23 cellular contexts compared by ENCODE assay signal in the genomic region with DNA sequence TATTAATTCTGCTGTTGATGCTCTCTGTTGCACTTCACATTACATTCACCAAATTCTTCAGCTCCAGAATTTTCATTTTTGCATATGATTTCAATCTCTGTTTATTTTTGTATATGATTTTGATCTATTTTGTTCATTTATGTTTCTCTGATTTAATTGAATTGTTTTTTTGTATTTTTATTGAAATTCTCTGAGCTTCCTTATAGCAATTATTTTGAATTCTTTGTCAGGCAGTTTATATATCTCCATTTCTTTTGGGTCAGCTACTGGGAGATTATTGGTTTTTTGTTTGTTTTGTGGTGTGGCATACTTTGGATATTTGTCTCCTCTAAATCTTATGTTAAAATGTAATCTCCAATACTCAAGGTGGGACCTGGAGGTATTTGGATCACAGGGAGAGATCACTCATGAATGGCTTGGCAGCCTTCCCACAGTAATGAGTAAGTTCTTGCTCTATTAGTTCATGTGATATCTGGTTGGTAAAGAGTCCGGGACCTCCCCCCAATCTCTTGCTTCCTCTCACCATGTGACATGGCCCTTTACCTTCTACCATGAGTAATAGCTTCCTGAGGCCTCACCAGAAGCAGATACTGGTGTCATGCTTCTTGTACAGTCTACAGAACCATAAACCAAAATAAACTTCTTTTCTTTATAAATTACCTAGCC. TPM values are rescaled to one million over a fixed set of nuclear protein-coding genes. Genes with fewer than 3 reads are reported as not detected.
DNase-seq lines count a peak whose midpoint lies in the region; ATAC-seq, FAIRE-seq and TF ChIP-seq lines count a peak whose summit lies in the region.
"Had no signal": no experiment of that assay in that cellular context is flagged by ENCODE, and none has a peak within 500 bp of the region (broad histone marks: within the 10 kb centered on the region; RNA-seq: fewer than 3 reads in every experiment).

No MANE protein-coding gene starts in this region.

- no peak overlapping the region for H3K9ac ChIP-seq in mammary epithelial cell (ENCODE audit: insufficient read depth, low read length)
- H3K9ac ChIP-seq: BLaER1 had no signal

- TF ChIP-seq CTCF in HEK293 (tag by site-specific recombination; IDR thresholded peaks at IDR 0.05) = no peak
- no peak for TF ChIP-seq CTCF in mammary epithelial cell (conservative IDR thresholded peaks at IDR 0.05 in 1 of 2, IDR thresholded peaks at IDR 0.05 in 1 of 2; ENCODE audit: extremely low read depth in 1 of 2, insufficient read depth in 1 of 2, low read depth in 1 of 2, low read length in 2 of 2)
- no peak for TF ChIP-seq CTCF in foreskin keratinocyte (conservative IDR thresholded peaks at IDR 0.05)

- dilution Hi-C loops in mammary epithelial cell (cut with HindIII; ENCODE audit: low sequenced_read_pairs) = no loop called here

- DNase-seq in ACHN (peak; percentile 7), mammary epithelial cell (peak; percentile 3), MG63 (no peak), ecto neural progenitor cell (ENCODE audit: low spot score) (no peak), foreskin keratinocyte (no peak), T1000 (lab: John Stamatoyannopoulos, UW) (no peak)
- DNase-seq: 8988T; CD4-positive, alpha-beta memory T cell; DMS53; IMR-90; NCI-H1092 treated with DMSO at 0.1 percent for 48 hours; NCI-H2081; NCI-H2171 treated with DMSO at 0.1 percent for 48 hours; NCI-H446 treated with DMSO at 0.1 percent for 48 hours; Peyer's patch; SHP77 had no signal

- FAIRE-seq in islet of Langerhans (lab: Jason Lieb, UNC) = peak; percentile 79
- FAIRE-seq: HTR-8/SVneo had no signal

- H3K27me3 ChIP-seq in mammary epithelial cell (ENCODE audit: insufficient read depth, low read length) (no peaks in the 10 kb centered on the region), MG63 (no peaks in the 10 kb centered on the region), foreskin keratinocyte (no peaks in the 10 kb centered on the region)
- H3K27me3 ChIP-seq: BLaER1, Peyer's patch had no signal

- 47% methylated on average over 1 of the region's 1 CpG for WGBS in mammary epithelial cell (ENCODE audit: low coverage, missing lambda C conversion rate)

- H3K36me3 ChIP-seq in HEK293 (ENCODE audit: control insufficient read depth in 2 of 2, insufficient read depth in 1 of 2, low read length in 2 of 2) = no peaks in the 10 kb centered on the region
- no peaks in the 10 kb centered on the region for H3K36me3 ChIP-seq in mammary epithelial cell (ENCODE audit: insufficient read depth, low read length)
- H3K36me3 ChIP-seq in MG63 = no peaks in the 10 kb centered on the region
- H3K36me3 ChIP-seq: HAP-1, Peyer's patch had no signal

- POLR2A ChIA-PET in HEK293 (lab: Yijun Ruan, JAX) = no interaction called here

- H4K20me1 ChIP-seq in mammary epithelial cell (ENCODE audit: insufficient read depth, low read length) = no peaks in the 10 kb centered on the region

- BruUV-seq in mammary epithelial cell (replicated peaks; lab: Mats Ljungman, UMichigan) = no TSS peak

- H3K4me2 ChIP-seq in mammary epithelial cell (ENCODE audit: insufficient read depth, low read depth, low read length) = no peak overlapping the region
- H3K4me2 ChIP-seq: BLaER1 had no signal

- H3K4me3 ChIP-seq in HEK293 (ENCODE audit: low read depth, low read length) = no peak overlapping the region
- no peak overlapping the region for H3K4me3 ChIP-seq in mammary epithelial cell (replicated peaks in 1 of 3; ENCODE audit: insufficient read depth in 1 of 3, low read depth in 2 of 3, low read length in 3 of 3)
- no peak overlapping the region for H3K4me3 ChIP-seq in MG63
- H3K4me3 ChIP-seq: BLaER1, HAP-1, Peyer's patch, SK-N-MC had no signal

- H3K27ac ChIP-seq in HEK293 (ENCODE audit: extremely low read depth, low read depth, low read length) = no peak overlapping the region
- no peak overlapping the region for H3K27ac ChIP-seq in mammary epithelial cell (ENCODE audit: insufficient read depth, low read depth, low read length)
- no peak overlapping the region for H3K27ac ChIP-seq in foreskin keratinocyte
- H3K27ac ChIP-seq: BLaER1, HL-60, Peyer's patch, SK-N-MC had no signal

- CTCF ChIA-PET in HEK293 (lab: Yijun Ruan, JAX) (interaction anchor here (0.6 kb wide), 1 partner anchor 59 kb away, joined by 3 read pairs; no protein-coding TSS in a partner anchor), mammary epithelial cell (lab: Charles Lee; ENCODE audit: low non-redundant PET) (no interaction called here)

- H3K4me1 ChIP-seq in HEK293 (ENCODE audit: control insufficient read depth, insufficient read depth, low read length) = no peaks in the 10 kb centered on the region
- H3K4me1 ChIP-seq in mammary epithelial cell (ENCODE audit: insufficient read depth, low read length) = no peaks in the 10 kb centered on the region
- no peaks in the 10 kb centered on the region for H3K4me1 ChIP-seq in foreskin keratinocyte
- H3K4me1 ChIP-seq: HAP-1, Peyer's patch had no signal

- no peak overlapping the region for H2AFZ ChIP-seq in mammary epithelial cell (ENCODE audit: low read depth, low read length)

- H3K79me2 ChIP-seq in mammary epithelial cell (ENCODE audit: insufficient read depth, low read length) = no peaks in the 10 kb centered on the region

- ATAC-seq in foreskin keratinocyte = no peak

- intact Hi-C loops in mammary epithelial cell (cut with micrococcal nuclease) = no loop called here

- in situ Hi-C loops in ACHN (cut with HindIII; ENCODE audit: low pct_ligation_motif_present, low pct_unique_long_range_greater_than_20kb, low sequenced_read_pairs) = no loop called here
- in situ Hi-C loops in mammary epithelial cell (cut with MboI; ENCODE audit: low sequenced_read_pairs in 2 of 2) = no loop called here

- H3K9me3 ChIP-seq in HEK293 (ENCODE audit: control insufficient read depth, insufficient read depth, low read depth, low read length) (no peaks in the 10 kb centered on the region; the same call in 1 of the 2 replicates), mammary epithelial cell (replicated peaks; ENCODE audit: insufficient read depth, low read length) (no peaks in the 10 kb centered on the region), MG63 (no peaks in the 10 kb centered on the region)
- H3K9me3 ChIP-seq: HAP-1, Peyer's patch had no signal

TF ChIP-seq in HEK293, 187 proteins besides CTCF, POLR2A, EP300 and RAD21:
- TF ChIP-seq ZNF664 (tag by site-specific recombination; IDR thresholded peaks at IDR 0.05) (no peak), ZNF354C (tag by site-specific recombination; IDR thresholded peaks at IDR 0.05; ENCODE audit: borderline replicate concordance, low read depth) (no peak), ZNF114 (tag by site-specific recombination; IDR thresholded peaks at IDR 0.05) (no peak), ZXDB (tag by site-specific recombination; IDR thresholded peaks at IDR 0.05) (no peak), SETDB1 (IDR thresholded peaks at IDR 0.05; ENCODE audit: insufficient read length, low read length) (peak; percentile 91)
- TF ChIP-seq, protein P1, sequence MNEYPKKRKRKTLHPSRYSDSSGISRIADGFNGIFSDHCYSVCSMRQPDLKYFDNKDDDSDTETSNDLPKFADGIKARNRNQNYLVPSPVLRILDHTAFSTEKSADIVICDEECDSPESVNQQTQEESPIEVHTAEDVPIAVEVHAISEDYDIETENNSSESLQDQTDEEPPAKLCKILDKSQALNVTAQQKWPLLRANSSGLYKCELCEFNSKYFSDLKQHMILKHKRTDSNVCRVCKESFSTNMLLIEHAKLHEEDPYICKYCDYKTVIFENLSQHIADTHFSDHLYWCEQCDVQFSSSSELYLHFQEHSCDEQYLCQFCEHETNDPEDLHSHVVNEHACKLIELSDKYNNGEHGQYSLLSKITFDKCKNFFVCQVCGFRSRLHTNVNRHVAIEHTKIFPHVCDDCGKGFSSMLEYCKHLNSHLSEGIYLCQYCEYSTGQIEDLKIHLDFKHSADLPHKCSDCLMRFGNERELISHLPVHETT (tag by site-specific recombination; IDR thresholded peaks at IDR 0.05) = no peak

RNA-seq across cellular contexts. Expression of a gene that starts 8.7 kb away (rescaled TPM):
- total RNA-seq in mammary epithelial cell (not detected), foreskin keratinocyte (not detected in 2 replicates)
- polyA plus RNA-seq in mammary epithelial cell (not detected), foreskin keratinocyte (not detected in 2 replicates)
- polyA minus RNA-seq in mammary epithelial cell = not detected
- not detected in 2 replicates for total RNA-seq in MG63 (2014; rRNA removed; shearing (Covaris generic); ENCODE audit: low replicate concordance)
- total RNA-seq: CD4-positive, alpha-beta memory T cell; IMR-90 had no signal
- polyA plus RNA-seq: IMR-90 had no signal

RNA-seq across cellular contexts. Expression of a gene that starts 36.4 kb away (rescaled TPM):
- total RNA-seq in mammary epithelial cell = not detected
- not detected for polyA plus RNA-seq in mammary epithelial cell
- not detected for polyA minus RNA-seq in mammary epithelial cell
- total RNA-seq in MG63 (2014; rRNA removed; shearing (Covaris generic); ENCODE audit: low replicate concordance) = not detected in 2 replicates
- not detected in 2 replicates for total RNA-seq in foreskin keratinocyte
- not detected in 2 replicates for polyA plus RNA-seq in foreskin keratinocyte
- total RNA-seq: CD4-positive, alpha-beta memory T cell; IMR-90; Peyer's patch had no signal
- polyA plus RNA-seq: CD4-positive, alpha-beta memory T cell; IMR-90 had no signal

Comparison
In these comparisons a context has a peak if more than half of its experiments do, and no peak if none do; other contexts are left out.
1. DNase-seq: peak in ACHN (single experiment) and mammary epithelial cell (single experiment); none in MG63 (single experiment), ecto neural progenitor cell (single experiment), foreskin keratinocyte (0 of 2) and T1000 (single experiment).